Comparison of ENCODE assay signal across 1 cellular context in the genomic region with DNA sequence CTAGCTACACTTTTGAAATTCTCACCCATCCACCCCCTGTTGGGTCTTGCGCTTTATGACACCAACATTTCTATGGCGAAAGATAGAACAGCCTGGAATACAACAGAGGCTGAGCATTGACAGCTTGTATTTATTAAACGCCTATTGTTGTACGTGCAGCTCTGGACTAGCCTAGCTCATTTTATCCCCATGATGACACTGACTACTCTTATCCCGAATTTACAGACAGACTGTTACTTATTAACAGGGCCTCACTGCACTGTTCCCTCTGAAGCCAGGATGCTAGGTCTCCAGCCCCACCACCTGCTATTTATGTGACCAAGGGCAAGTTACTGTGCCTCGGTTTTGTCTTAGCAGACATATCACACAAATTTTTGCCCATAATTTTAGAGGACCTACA.
TF ChIP-seq lines count a peak whose summit lies in the region.

No MANE protein-coding gene starts in this region.

TF ChIP-seq in K562, 482 proteins besides CTCF, POLR2A, EP300 and RAD21:
- TF ChIP-seq, protein P1, sequence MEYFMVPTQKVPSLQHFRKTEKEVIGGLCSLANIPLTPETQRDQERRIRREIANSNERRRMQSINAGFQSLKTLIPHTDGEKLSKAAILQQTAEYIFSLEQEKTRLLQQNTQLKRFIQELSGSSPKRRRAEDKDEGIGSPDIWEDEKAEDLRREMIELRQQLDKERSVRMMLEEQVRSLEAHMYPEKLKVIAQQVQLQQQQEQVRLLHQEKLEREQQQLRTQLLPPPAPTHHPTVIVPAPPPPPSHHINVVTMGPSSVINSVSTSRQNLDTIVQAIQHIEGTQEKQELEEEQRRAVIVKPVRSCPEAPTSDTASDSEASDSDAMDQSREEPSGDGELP (CRISPR knock-in tag; IDR thresholded peaks at IDR 0.05; ENCODE audit: borderline replicate concordance), result no peak
- TF ChIP-seq NR4A1 (CRISPR knock-in tag; IDR thresholded peaks at IDR 0.05), result no peak
- no peak for TF ChIP-seq NR4A1 (tag; IDR thresholded peaks at IDR 0.05)
- no peak for TF ChIP-seq ZNF318 (IDR thresholded peaks at IDR 0.05; ENCODE audit: borderline replicate concordance in 1 of 2, low read depth in 1 of 2)
- TF ChIP-seq CUX1 (CRISPR knock-in tag; IDR thresholded peaks at IDR 0.05), result no peak
- no peak for TF ChIP-seq ZNF282 (CRISPR knock-in tag; IDR thresholded peaks at IDR 0.05)
- no peak for TF ChIP-seq ZKSCAN3 (CRISPR knock-in tag; IDR thresholded peaks at IDR 0.05)
TF ChIP-seq in K562: peak in this region for 0.
